In genomic region chr10:58897708-58898107, GRCh38 we compare ENCODE assay signal across 23 cellular contexts.
"Had no signal": no experiment of that assay in that cellular context is flagged by ENCODE, and none has a peak within 500 bp of the region (broad histone marks: within the 10 kb centered on the region; RNA-seq: fewer than 3 reads in every experiment).

No MANE protein-coding gene starts in this region.

- DNase-seq: activated CD4-positive, alpha-beta T cell treated with anti-CD3 and anti-CD28 coated beads, Interleukin-2, amount 10 ng/mL, durations not matched to agents 24 days and 14 days; activated CD4-positive, CD25-positive, alpha-beta regulatory T cell; activated CD8-positive, alpha-beta memory T cell treated with anti-CD3 and anti-CD28 coated beads, Interleukin-2, amount 50 U/mL, for 48 hours; activated CD8-positive, alpha-beta T cell treated with anti-CD3 and anti-CD28 coated beads, Interleukin-2, amount 10 ng/mL, durations not matched to agents 7 days and 5 days; activated gamma-delta T cell; activated T-cell treated with anti-CD3 and anti-CD28 coated beads, Interleukin-2, amount 50 U/mL, for 72 hours; cerebellar nuclear complex; dermis blood vessel endothelial cell; effector memory CD8-positive, alpha-beta T cell; hippocampal formation; kidney; left ventricle myocardium inferior; occipital lobe; spleen; stimulated activated naive CD8-positive, alpha-beta T cell treated with anti-CD3 and anti-CD28 coated beads, Interleukin-15, amount 100 ng/mL, for 72 hours had no signal

- H3K27me3 ChIP-seq: right atrium auricular region, spleen, tibial nerve had no signal

- H3K9me3 Mint-ChIP-seq: memory B cell; natural killer cell treated with Interleukin-12 subunit alpha and Interleukin-12 subunit beta and Interleukin-15 and Interleukin-18, amount 100 ng/mL, for 72 hours had no signal

- H3K36me3 ChIP-seq: left ventricle myocardium inferior, right atrium auricular region, spleen, tibial nerve had no signal

- ATAC-seq: activated CD8-positive, alpha-beta T cell treated with anti-CD3 and anti-CD28 coated beads, Interleukin-2, amount 10 ng/mL, durations not matched to agents 7 days and 5 days; activated naive CD4-positive, alpha-beta T cell treated with anti-CD3 and anti-CD28 coated beads, Interleukin-2, amount 50 U/mL, for 72 hours; activated T-cell treated with anti-CD3 and anti-CD28 coated beads, Interleukin-2, amount 50 U/mL, for 72 hours; effector memory CD8-positive, alpha-beta T cell; natural killer cell treated with Interleukin-12 subunit alpha and Interleukin-12 subunit beta and Interleukin-15 and Interleukin-18, amount 100 ng/mL, for 72 hours; stimulated activated naive CD8-positive, alpha-beta T cell treated with anti-CD3 and anti-CD28 coated beads, Interleukin-15, amount 100 ng/mL, for 72 hours had no signal

- H3K4me1 ChIP-seq: right atrium auricular region, spleen had no signal

- H3K27me3 Mint-ChIP-seq: activated CD4-positive, alpha-beta T cell treated with anti-CD3 and anti-CD28 coated beads, Interleukin-2, amount 10 ng/mL, durations not matched to agents 24 days and 14 days; brain; effector memory CD8-positive, alpha-beta T cell; memory B cell; natural killer cell treated with Interleukin-12 subunit alpha and Interleukin-12 subunit beta and Interleukin-15 and Interleukin-18, amount 100 ng/mL, for 72 hours; progenitor cell of endocrine pancreas; stimulated activated naive CD8-positive, alpha-beta T cell treated with anti-CD3 and anti-CD28 coated beads, Interleukin-15, amount 100 ng/mL, for 72 hours had no signal

- H3K9me3 ChIP-seq: right atrium auricular region, tibial nerve had no signal

- H3K4me3 Mint-ChIP-seq: activated CD4-positive, alpha-beta T cell treated with anti-CD3 and anti-CD28 coated beads, Interleukin-2, amount 10 ng/mL, durations not matched to agents 24 days and 14 days; activated CD8-positive, alpha-beta T cell treated with anti-CD3 and anti-CD28 coated beads, Interleukin-2, amount 10 ng/mL, durations not matched to agents 7 days and 5 days; activated T-cell treated with anti-CD3 and anti-CD28 coated beads, Interleukin-2, amount 50 U/mL, for 72 hours; brain; effector memory CD8-positive, alpha-beta T cell; memory B cell; natural killer cell treated with Interleukin-12 subunit alpha and Interleukin-12 subunit beta and Interleukin-15 and Interleukin-18, amount 100 ng/mL, for 72 hours; stimulated activated naive CD8-positive, alpha-beta T cell treated with anti-CD3 and anti-CD28 coated beads, Interleukin-15, amount 100 ng/mL, for 72 hours had no signal

- H3K4me3 ChIP-seq: left ventricle myocardium inferior, right atrium auricular region, spleen, tibial nerve had no signal

- H3K27ac ChIP-seq: epithelial cell of prostate, left ventricle myocardium inferior, spleen had no signal

- H3K36me3 Mint-ChIP-seq: activated naive CD4-positive, alpha-beta T cell treated with anti-CD3 and anti-CD28 coated beads, Interleukin-2, amount 50 U/mL, for 72 hours; brain; memory B cell; natural killer cell treated with Interleukin-12 subunit alpha and Interleukin-12 subunit beta and Interleukin-15 and Interleukin-18, amount 100 ng/mL, for 72 hours had no signal

- H3K27ac Mint-ChIP-seq: activated CD4-positive, alpha-beta T cell treated with anti-CD3 and anti-CD28 coated beads, Interleukin-2, amount 10 ng/mL, durations not matched to agents 24 days and 14 days; activated CD8-positive, alpha-beta T cell treated with anti-CD3 and anti-CD28 coated beads, Interleukin-2, amount 10 ng/mL, durations not matched to agents 7 days and 5 days; activated naive CD4-positive, alpha-beta T cell treated with anti-CD3 and anti-CD28 coated beads, Interleukin-2, amount 50 U/mL, for 72 hours; activated T-cell treated with anti-CD3 and anti-CD28 coated beads, Interleukin-2, amount 50 U/mL, for 72 hours; effector memory CD8-positive, alpha-beta T cell; memory B cell; natural killer cell treated with Interleukin-12 subunit alpha and Interleukin-12 subunit beta and Interleukin-15 and Interleukin-18, amount 100 ng/mL, for 72 hours; progenitor cell of endocrine pancreas had no signal

- H3K4me1 Mint-ChIP-seq: activated CD4-positive, alpha-beta T cell treated with anti-CD3 and anti-CD28 coated beads, Interleukin-2, amount 10 ng/mL, durations not matched to agents 24 days and 14 days; memory B cell; stimulated activated naive CD8-positive, alpha-beta T cell treated with anti-CD3 and anti-CD28 coated beads, Interleukin-15, amount 100 ng/mL, for 72 hours had no signal
